In the genomic region with DNA sequence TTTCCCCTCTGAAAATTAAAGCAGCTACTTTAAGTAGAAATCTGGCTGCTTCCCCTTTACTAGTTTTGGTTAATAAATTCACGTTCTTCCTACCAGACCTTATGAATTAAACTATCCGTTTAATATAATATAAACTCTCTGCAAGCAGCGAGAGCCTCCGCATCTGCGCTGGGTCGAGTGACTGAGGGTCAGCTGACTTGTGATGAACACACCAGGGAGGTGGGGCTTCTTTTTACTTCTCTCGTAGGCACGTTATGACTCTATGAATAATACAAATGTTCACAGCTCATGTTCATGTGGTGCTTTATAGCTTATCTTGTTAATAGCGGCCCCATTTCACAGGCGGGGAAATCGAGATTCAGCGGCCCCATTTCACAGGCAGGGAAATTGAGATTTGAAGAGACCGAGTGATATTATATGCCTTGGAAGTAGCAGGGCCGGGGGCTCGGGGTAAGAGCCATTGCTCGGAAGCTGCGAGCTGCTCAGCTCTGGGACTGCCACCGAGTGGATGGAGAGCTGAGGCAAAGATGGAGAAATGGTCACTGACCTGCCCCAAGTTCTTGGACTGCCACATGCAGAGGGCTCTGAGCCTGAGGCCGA, we compare ENCODE assay signal across 11 cellular contexts. TPM values are rescaled to one million over a fixed set of nuclear protein-coding genes. Genes with fewer than 3 reads are reported as not detected.
DNase-seq lines count a peak whose midpoint lies in the region; ATAC-seq and TF ChIP-seq lines count a peak whose summit lies in the region.
"Had no signal": no experiment of that assay in that cellular context is flagged by ENCODE, and none has a peak within 500 bp of the region (broad histone marks: within the 10 kb centered on the region; RNA-seq: fewer than 3 reads in every experiment).

No MANE protein-coding gene starts in this region.

- H3K4me3 ChIP-seq in tibial artery = no peak overlapping the region

- peak overlapping the region; percentile 7 for H3K27ac Mint-ChIP-seq in activated T-cell treated with anti-CD3 and anti-CD28 coated beads, Interleukin-2, amount 50 U/mL, for 24 hours
- peak overlapping the region; percentile 95 for H3K27ac Mint-ChIP-seq in activated T-helper 1 cell treated with anti-CD3 and anti-CD28 coated beads, Interleukin-12 subunit alpha, Interleukin-12 subunit beta, Interleukin-2, Interleukin-4 antibody, amounts not matched to agents 30 ng/mL and 10 ng/mL and 1 ng/mL, durations not matched to agents 14 hours and 24 hours and 36 hours
- H3K27ac Mint-ChIP-seq in immature natural killer cell = peak overlapping the region; percentile 85 to 97 (median 92)

- peaks cover 9% of the 10 kb centered on the region for H3K27me3 Mint-ChIP-seq in activated T-cell treated with anti-CD3 and anti-CD28 coated beads, Interleukin-2, amount 50 U/mL, for 24 hours
- H3K27me3 Mint-ChIP-seq in activated T-helper 1 cell treated with anti-CD3 and anti-CD28 coated beads, Interleukin-12 subunit alpha, Interleukin-12 subunit beta, Interleukin-2, Interleukin-4 antibody, amounts not matched to agents 30 ng/mL and 10 ng/mL and 1 ng/mL, durations not matched to agents 14 hours and 24 hours and 36 hours (ENCODE audit: insufficient read depth) = no peaks in the 10 kb centered on the region
- H3K27me3 Mint-ChIP-seq in immature natural killer cell (ENCODE audit: low read depth in 3 of 3) = peaks cover under 1 to 16% (median 4%) of the 10 kb centered on the region in 3 donors

- no peaks in the 10 kb centered on the region for H3K36me3 Mint-ChIP-seq in activated T-cell treated with anti-CD3 and anti-CD28 coated beads, Interleukin-2, amount 50 U/mL, for 24 hours (ENCODE audit: low read depth)
- peaks cover 14% of the 10 kb centered on the region for H3K36me3 Mint-ChIP-seq in activated T-helper 1 cell treated with anti-CD3 and anti-CD28 coated beads, Interleukin-12 subunit alpha, Interleukin-12 subunit beta, Interleukin-2, Interleukin-4 antibody, amounts not matched to agents 30 ng/mL and 10 ng/mL and 1 ng/mL, durations not matched to agents 14 hours and 24 hours and 36 hours (ENCODE audit: low read depth)
- H3K36me3 Mint-ChIP-seq in immature natural killer cell = peaks cover 0 to 3% (median 0%) of the 10 kb centered on the region in 3 donors

- peaks cover 0 to 8% of the 10 kb centered on the region in 2 donors for H3K27me3 ChIP-seq in tibial artery

- ATAC-seq in HG02571 (IDR thresholded peaks at IDR 0.05; ENCODE audit: unreplicated experiment) (no peak), GM19452 (IDR thresholded peaks at IDR 0.05; ENCODE audit: unreplicated experiment) (no peak), HG03139 (IDR thresholded peaks at IDR 0.05; ENCODE audit: unreplicated experiment) (no peak)

- no peak for TF ChIP-seq CTCF in tibial artery (IDR thresholded peaks at IDR 0.05)

- peaks cover 35% of the 10 kb centered on the region for H3K4me1 Mint-ChIP-seq in activated T-cell treated with anti-CD3 and anti-CD28 coated beads, Interleukin-2, amount 50 U/mL, for 24 hours (ENCODE audit: low read depth)
- H3K4me1 Mint-ChIP-seq in activated T-helper 1 cell treated with anti-CD3 and anti-CD28 coated beads, Interleukin-12 subunit alpha, Interleukin-12 subunit beta, Interleukin-2, Interleukin-4 antibody, amounts not matched to agents 30 ng/mL and 10 ng/mL and 1 ng/mL, durations not matched to agents 14 hours and 24 hours and 36 hours (ENCODE audit: low read depth) = peaks cover 60% of the 10 kb centered on the region
- peaks cover 63 to 67% of the 10 kb centered on the region in 2 donors for H3K4me1 Mint-ChIP-seq in immature natural killer cell

- no peaks in the 10 kb centered on the region for H3K9me3 Mint-ChIP-seq in activated T-cell treated with anti-CD3 and anti-CD28 coated beads, Interleukin-2, amount 50 U/mL, for 24 hours
- peaks cover 7% of the 10 kb centered on the region for H3K9me3 Mint-ChIP-seq in activated T-helper 1 cell treated with anti-CD3 and anti-CD28 coated beads, Interleukin-12 subunit alpha, Interleukin-12 subunit beta, Interleukin-2, Interleukin-4 antibody, amounts not matched to agents 30 ng/mL and 10 ng/mL and 1 ng/mL, durations not matched to agents 14 hours and 24 hours and 36 hours
- no peaks in the 10 kb centered on the region for H3K9me3 Mint-ChIP-seq in immature natural killer cell

- intact Hi-C loops in activated T-helper 1 cell treated with anti-CD3 and anti-CD28 coated beads, Interleukin-12 subunit alpha, Interleukin-12 subunit beta, Interleukin-2, Interleukin-4 antibody, amounts not matched to agents 30 ng/mL and 10 ng/mL and 1 ng/mL, durations not matched to agents 14 hours and 24 hours and 36 hours (cut with micrococcal nuclease) = no loop called here
- intact Hi-C loops in tibial artery (cut with DNase I; ENCODE audit: low total_unique reads) = no loop called here

- DNase-seq in activated T-cell treated with anti-CD3 and anti-CD28 coated beads, Interleukin-2, amount 50 U/mL, for 24 hours = no peak
- DNase-seq in activated T-cell treated with anti-CD3 and anti-CD28 coated beads, Interleukin-2, amount 50 U/mL, for 48 hours = no peak
- DNase-seq in activated T-helper 1 cell treated with anti-CD3 and anti-CD28 coated beads, Interleukin-12 subunit alpha, Interleukin-12 subunit beta, Interleukin-2, Interleukin-4 antibody, amounts not matched to agents 30 ng/mL and 10 ng/mL and 1 ng/mL, durations not matched to agents 14 hours and 24 hours and 36 hours (ENCODE audit: low spot score) = no peak
- no peak for DNase-seq in immature natural killer cell
- DNase-seq in tibial artery = peak; percentile 46 to 57
- DNase-seq: foreskin melanocyte, SHP77 had no signal

- H3K4me3 Mint-ChIP-seq in activated T-cell treated with anti-CD3 and anti-CD28 coated beads, Interleukin-2, amount 50 U/mL, for 24 hours = no peak overlapping the region
- peak overlapping the region; percentile 72 for H3K4me3 Mint-ChIP-seq in activated T-helper 1 cell treated with anti-CD3 and anti-CD28 coated beads, Interleukin-12 subunit alpha, Interleukin-12 subunit beta, Interleukin-2, Interleukin-4 antibody, amounts not matched to agents 30 ng/mL and 10 ng/mL and 1 ng/mL, durations not matched to agents 14 hours and 24 hours and 36 hours
- peak overlapping the region; percentile 79 to 90 (median 86) for H3K4me3 Mint-ChIP-seq in immature natural killer cell

- H3K36me3 ChIP-seq in tibial artery = no peaks in the 10 kb centered on the region

- H3K9me3 ChIP-seq in tibial artery = no peaks in the 10 kb centered on the region

- peaks cover 0 to 7% (median 0%) of the 10 kb centered on the region in 4 donors for H3K4me1 ChIP-seq in tibial artery

- no peak overlapping the region for H3K27ac ChIP-seq in tibial artery

RNA-seq across cellular contexts. Expression of a gene that starts 8.3 kb away (rescaled TPM):
- 1.6 and 2.4 TPM in 2 replicates for total RNA-seq in activated T-helper 1 cell treated with anti-CD3 and anti-CD28 coated beads, Interleukin-12 subunit alpha, Interleukin-12 subunit beta, Interleukin-2, Interleukin-4 antibody, amounts not matched to agents 30 ng/mL and 10 ng/mL and 1 ng/mL, durations not matched to agents 14 hours and 24 hours and 36 hours
- under 1 TPM in 1 of 3 donors, not detected in 2; 0.06 TPM for polyA plus RNA-seq in immature natural killer cell
- total RNA-seq: lung microvascular endothelial cell had no signal

Comparison
In these comparisons a context has a peak if more than half of its experiments do, and no peak if none do; other contexts are left out.
1. DNase-seq: peak in tibial artery (2 of 2); none in activated T-cell treated with anti-CD3 and anti-CD28 coated beads, Interleukin-2, amount 50 U/mL, for 24 hours (single experiment), activated T-cell treated with anti-CD3 and anti-CD28 coated beads, Interleukin-2, amount 50 U/mL, for 48 hours (0 of 2), activated T-helper 1 cell treated with anti-CD3 and anti-CD28 coated beads, Interleukin-12 subunit alpha, Interleukin-12 subunit beta, Interleukin-2, Interleukin-4 antibody, amounts not matched to agents 30 ng/mL and 10 ng/mL and 1 ng/mL, durations not matched to agents 14 hours and 24 hours and 36 hours (single experiment) and immature natural killer cell (0 of 3).
2. H3K27ac Mint-ChIP-seq: peak in every context shown above with its lines; median percentile 95 in activated T-helper 1 cell treated with anti-CD3 and anti-CD28 coated beads, Interleukin-12 subunit alpha, Interleukin-12 subunit beta, Interleukin-2, Interleukin-4 antibody, amounts not matched to agents 30 ng/mL and 10 ng/mL and 1 ng/mL, durations not matched to agents 14 hours and 24 hours and 36 hours; 92 in immature natural killer cell; 7 in activated T-cell treated with anti-CD3 and anti-CD28 coated beads, Interleukin-2, amount 50 U/mL, for 24 hours.